18 cellular contexts compared by ENCODE assay signal in the genomic region with DNA sequence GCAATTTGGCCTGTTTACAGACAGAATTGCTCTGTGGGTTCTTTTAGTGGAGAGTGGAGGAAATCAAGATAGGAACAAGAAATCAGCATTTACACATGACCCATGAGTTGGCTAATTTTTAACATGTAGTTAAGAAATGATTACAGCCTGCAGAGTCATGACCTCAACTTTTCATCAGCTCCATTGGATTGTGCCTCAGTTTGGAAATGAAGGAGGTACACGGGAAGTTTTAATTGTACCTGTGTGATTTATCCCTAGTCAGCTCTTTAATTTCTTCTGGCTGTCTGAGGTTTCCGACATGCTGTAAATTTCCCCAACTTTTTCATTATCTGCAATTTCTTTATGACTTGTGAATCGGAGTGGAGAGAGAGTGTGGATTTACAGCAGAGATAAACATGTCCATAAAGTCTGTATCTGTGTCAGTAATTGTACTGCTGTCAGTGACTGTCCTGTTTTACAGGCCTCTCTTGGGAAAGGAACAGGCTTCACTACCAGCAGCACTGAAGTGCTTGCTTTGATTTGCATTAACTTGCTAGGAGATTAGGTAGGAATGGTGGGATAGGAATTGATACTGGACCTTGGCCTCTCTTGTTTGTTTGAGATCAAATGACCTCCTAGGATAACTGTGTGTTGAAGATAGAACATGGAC. TPM values are rescaled to one million over a fixed set of nuclear protein-coding genes. Genes with fewer than 3 reads are reported as not detected.
DNase-seq lines count a peak whose midpoint lies in the region; ATAC-seq and TF ChIP-seq lines count a peak whose summit lies in the region.
"Had no signal": no experiment of that assay in that cellular context is flagged by ENCODE, and none has a peak within 500 bp of the region (broad histone marks: within the 10 kb centered on the region; RNA-seq: fewer than 3 reads in every experiment).

No MANE protein-coding gene starts in this region.

- no peaks in the 10 kb centered on the region for H3K36me3 ChIP-seq in left lung
- H3K36me3 ChIP-seq: ascending aorta had no signal

- TF ChIP-seq CTCF in VCaP (conservative IDR thresholded peaks at IDR 0.05) (no peak), left lung (IDR thresholded peaks at IDR 0.05) (no peak), chondrocyte (IDR thresholded peaks at IDR 0.05) (no peak)

- no peak overlapping the region for H3K4me3 ChIP-seq in left lung
- H3K4me3 ChIP-seq: ascending aorta, dorsolateral prefrontal cortex, SK-N-MC had no signal

- H3K9me3 Mint-ChIP-seq in chondrocyte (ENCODE audit: low read depth): no peaks in the 10 kb centered on the region

- ATAC-seq in left lung (peak; percentile 72), GM19023 (IDR thresholded peaks at IDR 0.05; ENCODE audit: unreplicated experiment) (no peak)
- ATAC-seq: right cardiac atrium had no signal

- intact Hi-C loops in left lung (cut with DNase I): no loop called here

- no peak overlapping the region for H3K4me3 Mint-ChIP-seq in chondrocyte (ENCODE audit: unreplicated experiment)
- H3K4me3 Mint-ChIP-seq: IgD-negative memory B cell had no signal

- H3K4me1 Mint-ChIP-seq in chondrocyte (ENCODE audit: low read depth): peaks cover 5% of the 10 kb centered on the region

- peaks cover 0 to 30% of the 10 kb centered on the region in 2 donors for H3K4me1 ChIP-seq in left lung
- H3K4me1 ChIP-seq: ascending aorta had no signal

- peak overlapping the region; percentile 64 for H3K27ac ChIP-seq in VCaP
- peak overlapping the region; percentile 11 to 20 for H3K27ac ChIP-seq in left lung
- H3K27ac ChIP-seq: ascending aorta, dorsolateral prefrontal cortex, SK-N-MC had no signal

- in situ Hi-C loops in ACHN (cut with HindIII; ENCODE audit: low pct_ligation_motif_present, low pct_unique_long_range_greater_than_20kb, low sequenced_read_pairs): no loop called here

- H3K27me3 Mint-ChIP-seq in chondrocyte (ENCODE audit: low read depth): no peaks in the 10 kb centered on the region
- H3K27me3 Mint-ChIP-seq: IgD-negative memory B cell had no signal

- no peaks in the 10 kb centered on the region for H3K27me3 ChIP-seq in left lung
- H3K27me3 ChIP-seq: ascending aorta, dorsolateral prefrontal cortex had no signal

- H3K9me3 ChIP-seq in left lung: no peaks in the 10 kb centered on the region
- H3K9me3 ChIP-seq: ascending aorta had no signal

- no peak overlapping the region for H3K27ac Mint-ChIP-seq in chondrocyte (ENCODE audit: unreplicated experiment)

- no peaks in the 10 kb centered on the region for H3K36me3 Mint-ChIP-seq in chondrocyte (ENCODE audit: low read depth)

- peak; percentile 38 for DNase-seq in ACHN
- peak; percentile 1 for DNase-seq in DMS53 treated with DMSO at 0.1 percent for 48 hours (lab: John Stamatoyannopoulos, UW; ENCODE audit: unreplicated experiment)
- no peak for DNase-seq in left lung
- DNase-seq in superior temporal gyrus (ENCODE audit: extremely low spot score): no peak
- DNase-seq in chondrocyte (ENCODE audit: low spot score): no peak
- no peak for DNase-seq in NCI-H446 treated with DMSO at 0.1 percent for 48 hours (lab: John Stamatoyannopoulos, UW)
- DNase-seq: activated T-cell treated with anti-CD3 and anti-CD28 coated beads, Interleukin-2, amount 50 U/mL, for 48 hours; dorsolateral prefrontal cortex; foreskin fibroblast; HCEC 1CT; NCI-H2029 treated with DMSO at 0.1 percent for 48 hours; NK-92 treated with Interleukin-12 subunit alpha and Interleukin-12 subunit beta, amount 100 ng/mL, for 24 hours; right cardiac atrium had no signal

RNA-seq across cellular contexts. Expression of a gene that starts 49.2 kb away (rescaled TPM):
- 10 to 100 TPM; 10.1 to 12.0 TPM for total RNA-seq in left lung
- 6.6 to 9.3 TPM (median 7.5 TPM) in 3 replicates for total RNA-seq in chondrocyte

RNA-seq across cellular contexts. Expression of a gene that starts 49.7 kb away (rescaled TPM):
- total RNA-seq in left lung (10 to 100 TPM; 23.0 to 62.4 TPM), chondrocyte (9.8 to 16.4 TPM (median 11.9 TPM) in 3 replicates)

Comparison
In these comparisons a context has a peak if more than half of its experiments do, and no peak if none do; other contexts are left out.
1. DNase-seq: peak in ACHN (single experiment) and DMS53 treated with DMSO at 0.1 percent for 48 hours (single experiment); none in left lung (0 of 2), superior temporal gyrus (single experiment), chondrocyte (single experiment) and NCI-H446 treated with DMSO at 0.1 percent for 48 hours (single experiment).